ENCODE assay signal across 8 cellular contexts in the genomic region with DNA sequence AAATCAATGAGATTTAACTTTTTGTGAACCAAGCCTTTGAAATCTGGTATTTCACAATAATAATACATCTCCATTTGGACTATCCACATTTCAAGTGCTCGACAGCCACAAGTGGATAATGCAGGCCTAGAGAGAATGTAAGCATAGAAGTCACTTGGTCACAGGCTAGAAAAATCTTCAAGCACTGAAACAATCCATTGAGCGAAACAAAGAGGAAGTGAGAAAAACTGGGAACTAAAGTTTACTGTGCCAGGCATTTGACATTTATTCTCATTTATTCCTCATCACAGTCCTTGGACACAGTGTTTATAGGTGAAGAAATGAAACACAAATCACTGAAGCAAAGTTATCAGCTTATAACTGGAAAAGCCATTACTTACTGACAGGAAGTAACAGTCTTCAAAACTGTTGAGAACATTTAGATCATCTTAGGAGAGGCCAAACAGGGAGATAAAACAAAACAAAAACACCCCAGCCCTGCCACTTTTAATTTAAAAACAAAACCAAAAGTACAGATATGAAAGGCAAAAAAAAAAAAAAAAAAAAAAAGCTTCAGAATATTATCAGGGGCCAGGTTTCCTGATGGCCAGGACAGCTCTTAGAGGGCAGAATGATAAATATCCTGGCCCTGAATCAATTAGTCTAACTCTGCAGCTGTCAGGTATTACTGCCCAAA. TPM values are rescaled to one million over a fixed set of nuclear protein-coding genes. Genes with fewer than 3 reads are reported as not detected.
A peak's percentile ranks its signal among the peaks of the same experiment; 100 is the strongest.
DNase-seq lines count a peak whose midpoint lies in the region; ATAC-seq and TF ChIP-seq lines count a peak whose summit lies in the region.

No MANE protein-coding gene starts in this region.

- peaks cover 17% of the 10 kb centered on the region for H3K4me1 ChIP-seq in CD8-positive, alpha-beta memory T cell (ENCODE audit: insufficient read depth, low read length)
- H3K4me1 ChIP-seq in lung (ENCODE audit: control insufficient read depth in 2 of 2, insufficient read depth in 2 of 2, low read length in 2 of 2) = peaks cover 3 to 13% of the 10 kb centered on the region in 2 donors

- POLR2A ChIA-PET in CD8-positive, alpha-beta memory T cell (lab: Charles Lee) = interaction anchor here (0.6 to 0.7 kb wide), 4 partner anchors 20 to 510 kb away, joined by 3 to 9 read pairs (median 6); no protein-coding TSS in a partner anchor

- H3K36me3 Mint-ChIP-seq in CD8-positive, alpha-beta memory T cell = peaks cover 5 to 43% (median 29%) of the 10 kb centered on the region in 3 donors

- peak; percentile 63 for ATAC-seq in GM19351 (IDR thresholded peaks at IDR 0.05; ENCODE audit: unreplicated experiment)
- ATAC-seq in lung (ENCODE audit: insufficient read depth, low FRiP score) = no peak
- no peak for ATAC-seq in left lobe of liver

- H3K27me3 ChIP-seq in CD8-positive, alpha-beta memory T cell (ENCODE audit: insufficient read depth, low read length, poor library complexity, severe bottlenecking) = no peaks in the 10 kb centered on the region
- no peaks in the 10 kb centered on the region for H3K27me3 ChIP-seq in lung (ENCODE audit: control insufficient read depth, insufficient read depth)

- no peaks in the 10 kb centered on the region for H3K36me3 ChIP-seq in CD8-positive, alpha-beta memory T cell (ENCODE audit: insufficient read depth, low read length)
- peaks cover 10 to 15% of the 10 kb centered on the region in 2 donors for H3K36me3 ChIP-seq in lung (ENCODE audit: control insufficient read depth in 2 of 2, insufficient read depth in 2 of 2, low read length in 2 of 2)

- H3K27ac ChIP-seq in CD8-positive, alpha-beta memory T cell (ENCODE audit: low read depth, low read length) = peak overlapping the region; percentile 40
- peak overlapping the region; percentile 63 for H3K27ac ChIP-seq in lung (ENCODE audit: low read depth in 1 of 2, low read length in 1 of 2)

- H3K27me3 Mint-ChIP-seq in CD8-positive, alpha-beta memory T cell = no peaks in the 10 kb centered on the region

- H3K9me3 Mint-ChIP-seq in CD8-positive, alpha-beta memory T cell = no peaks in the 10 kb centered on the region

- no peaks in the 10 kb centered on the region for H3K9me3 ChIP-seq in CD8-positive, alpha-beta memory T cell (ENCODE audit: low read length)
- H3K9me3 ChIP-seq in lung (ENCODE audit: control insufficient read depth in 2 of 2, insufficient read depth in 1 of 2, low read length in 1 of 2) = no peaks in the 10 kb centered on the region

- CTCF ChIA-PET in CD8-positive, alpha-beta memory T cell (lab: Charles Lee) = interaction anchor here (1.0 kb wide), 1 partner anchor 119 kb away, joined by 3 read pairs; no protein-coding TSS in a partner anchor

- H3K4me3 ChIP-seq in CD8-positive, alpha-beta memory T cell (ENCODE audit: low read length) = no peak overlapping the region
- H3K4me3 ChIP-seq in lung = no peak overlapping the region

- H3K4me1 Mint-ChIP-seq in CD8-positive, alpha-beta memory T cell = peaks cover 23 to 24% (median 23%) of the 10 kb centered on the region in 3 donors

- intact Hi-C loops in head of caudate nucleus (cut with DNase I) = no loop called here

- no peak for TF ChIP-seq CTCF in lung (IDR thresholded peaks at IDR 0.05; ENCODE audit: control extremely low read depth, extremely low read depth)

- peak in 1 of 5 donors; percentile 10 for DNase-seq in CD8-positive, alpha-beta memory T cell
- DNase-seq in NOMO-1 treated with DMSO at 0.1 percent for 48 hours (lab: John Stamatoyannopoulos, UW; ENCODE audit: unreplicated experiment) = peak; percentile 75
- no peak for DNase-seq in lung (ENCODE audit: low spot score)
- no peak for DNase-seq in head of caudate nucleus
- DNase-seq in NCI-H748 treated with DMSO at 0.1 percent for 48 hours (lab: John Stamatoyannopoulos, UW) = no peak
- DNase-seq in HuH-7.5 (ENCODE audit: low spot score) = no peak
- no peak for DNase-seq in left lobe of liver (ENCODE audit: low spot score)

- 44 to 47% methylated on average over 2 of the region's 2 CpGs for WGBS in lung, 2 donors

- H3K4me3 Mint-ChIP-seq in CD8-positive, alpha-beta memory T cell = peak overlapping the region; percentile 42 to 69 (median 59)

- peak overlapping the region; percentile 84 to 95 (median 94) for H3K27ac Mint-ChIP-seq in CD8-positive, alpha-beta memory T cell

RNA-seq across cellular contexts. Expression of gene GNS, which starts 29.2 kb away (rescaled TPM):
- 10 to 100 TPM; 20.7 to 21.1 TPM for total RNA-seq in CD8-positive, alpha-beta memory T cell
- polyA plus RNA-seq in CD8-positive, alpha-beta memory T cell = 47.5 TPM
- total RNA-seq in lung = 100 to 1,000 TPM; 149 TPM
- 100 to 1,000 TPM in 1 of 2 donors, 10 to 100 TPM in 1; 27.6 to 128 TPM for polyA plus RNA-seq in lung
- 41.2 TPM for total RNA-seq in left lobe of liver
